9 cellular contexts compared by ENCODE assay signal in the genomic region with DNA sequence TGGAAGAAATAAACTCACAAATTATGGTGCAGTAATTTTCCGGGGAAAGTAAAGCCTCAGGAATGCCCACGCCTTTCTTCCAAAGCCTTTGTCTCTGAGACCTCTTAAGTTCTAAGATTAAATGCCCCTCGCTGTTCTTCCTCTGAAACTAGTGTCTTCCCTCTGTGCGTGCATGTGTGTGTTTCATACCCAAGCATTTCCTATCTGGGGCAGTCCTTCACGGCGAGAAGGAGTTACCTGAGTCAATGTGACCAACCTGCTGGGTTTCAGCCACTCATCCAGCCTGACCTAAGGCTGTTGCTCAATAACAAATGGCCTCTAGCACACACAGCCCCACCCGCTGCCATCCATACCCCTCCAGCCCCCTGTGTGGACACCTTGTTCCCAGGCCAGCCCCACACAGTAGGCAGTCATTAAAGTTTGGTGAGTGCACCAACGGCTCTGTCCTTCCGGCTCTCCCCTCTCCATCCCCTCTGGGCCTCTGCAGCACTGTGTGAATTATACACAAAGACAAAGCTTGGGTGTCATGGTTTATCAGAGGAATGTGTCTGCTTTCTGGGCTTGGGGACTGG. TPM values are rescaled to one million over a fixed set of nuclear protein-coding genes. Genes with fewer than 3 reads are reported as not detected.
A peak's percentile ranks its signal among the peaks of the same experiment; 100 is the strongest.
DNase-seq lines count a peak whose midpoint lies in the region; ATAC-seq and TF ChIP-seq lines count a peak whose summit lies in the region.
"Had no signal": no experiment of that assay in that cellular context is flagged by ENCODE, and none has a peak within 500 bp of the region (broad histone marks: within the 10 kb centered on the region; RNA-seq: fewer than 3 reads in every experiment).

No MANE protein-coding gene starts in this region.

- H3F3A ChIP-seq in PC-9 (ENCODE audit: insufficient read depth, low read depth), result peaks cover 23% of the 10 kb centered on the region

- TF ChIP-seq CTCF in PC-9 (conservative IDR thresholded peaks at IDR 0.05), result no peak
- no peak for TF ChIP-seq CTCF in coronary artery (IDR thresholded peaks at IDR 0.05)

- CTCF ChIA-PET in PC-9 (lab: Charles Lee), result no interaction called here

- BruUV-seq in PC-9 (replicated peaks; lab: Mats Ljungman, UMichigan), result no TSS peak

- peak overlapping the region in 1 of 2 donors; percentile 36 for H3K9ac ChIP-seq in stomach smooth muscle (ENCODE audit: low read length in 2 of 2)

- peak; percentile 14 to 58 for DNase-seq in PC-9
- no peak for DNase-seq in coronary artery (ENCODE audit: low spot score)
- DNase-seq in NCI-H2029 (lab: John Stamatoyannopoulos, UW), result no peak
- no peak for DNase-seq in NCI-H2227 (lab: John Stamatoyannopoulos, UW; ENCODE audit: unreplicated experiment)
- DNase-seq: central memory CD4-positive, alpha-beta T cell; NCI-H2227 treated with DMSO at 0.1 percent for 48 hours had no signal

- H3K4me3 ChIP-seq in PC-9 (no peak overlapping the region), coronary artery (no peak overlapping the region), mesodermal cell (ENCODE audit: extremely low read depth, insufficient read depth, low read length, poor library complexity, severe bottlenecking) (no peak overlapping the region), stomach smooth muscle (ENCODE audit: low read length in 2 of 2) (no peak overlapping the region)

- H3K36me3 ChIP-seq in PC-9 (ENCODE audit: low read depth) (no peaks in the 10 kb centered on the region), mesodermal cell (ENCODE audit: control insufficient read depth, insufficient read depth, low read length) (no peaks in the 10 kb centered on the region), stomach smooth muscle (ENCODE audit: control insufficient read depth in 2 of 2, insufficient read depth in 2 of 2, low read length in 2 of 2) (no peaks in the 10 kb centered on the region)

- H3K9me3 ChIP-seq in PC-9 (ENCODE audit: insufficient read depth, low read depth) (no peaks in the 10 kb centered on the region), mesodermal cell (ENCODE audit: control insufficient read depth, low read length) (no peaks in the 10 kb centered on the region), stomach smooth muscle (ENCODE audit: control insufficient read depth in 2 of 2, low read length in 2 of 2) (no peaks in the 10 kb centered on the region)

- H3K27me3 ChIP-seq in PC-9 (ENCODE audit: insufficient read depth, low read depth) (no peaks in the 10 kb centered on the region), stomach smooth muscle (ENCODE audit: control insufficient read depth in 1 of 2, insufficient read depth in 2 of 2, low read length in 2 of 2) (no peaks in the 10 kb centered on the region)

- no peak overlapping the region for H2AFZ ChIP-seq in PC-9

- ATAC-seq in HG02678 (IDR thresholded peaks at IDR 0.05; ENCODE audit: unreplicated experiment), result no peak

- peaks cover 28% of the 10 kb centered on the region for H3K4me1 ChIP-seq in PC-9 (replicated peaks; ENCODE audit: insufficient read depth)
- peaks cover 40% of the 10 kb centered on the region for H3K4me1 ChIP-seq in mesodermal cell (ENCODE audit: control insufficient read depth, insufficient read depth, low read length, poor library complexity, severe bottlenecking)
- H3K4me1 ChIP-seq in stomach smooth muscle (ENCODE audit: control insufficient read depth, insufficient read depth, low read length), result peaks cover 50% of the 10 kb centered on the region

- POLR2A ChIA-PET in PC-9 (lab: Charles Lee; ENCODE audit: unreplicated experiment), result interaction anchor here (0.6 kb wide), 1 partner anchor 448 kb away, joined by 4 read pairs; the partner anchor contains the start of gene BABAM2

- H4K20me1 ChIP-seq in PC-9 (ENCODE audit: insufficient read depth), result no peaks in the 10 kb centered on the region

- H3K9me2 ChIP-seq in PC-9 (ENCODE audit: insufficient read depth), result no peaks in the 10 kb centered on the region

- H3K27ac ChIP-seq in PC-9 (peak overlapping the region; percentile 24; the same call in 1 of the 2 replicates), coronary artery (peak overlapping the region; percentile 38 to 84), mesodermal cell (ENCODE audit: low read depth, low read length, severe bottlenecking) (peak overlapping the region; percentile 94), stomach smooth muscle (ENCODE audit: low read length) (peak overlapping the region; percentile 58)

- intact Hi-C loops in PC-9 (cut with micrococcal nuclease; ENCODE audit: unreplicated experiment), result no loop called here

- H3K4me2 ChIP-seq in PC-9, result peak overlapping the region; percentile 36

- 82 to 88% methylated on average over 7 to 8 of the region's 9 CpGs for WGBS in mesodermal cell (ENCODE audit: insufficient coverage in 2 of 2), 2 experiments

- no peaks in the 10 kb centered on the region for H3K79me2 ChIP-seq in PC-9 (ENCODE audit: low read depth)

RNA-seq across cellular contexts. Expression of gene FOSL2, which starts 53.8 kb away (rescaled TPM):
- total RNA-seq in PC-9 (2021), result 46.0 and 60.0 TPM in 2 replicates
- 27.5 TPM for polyA plus RNA-seq in mesodermal cell (2013, experiment 1 of 2)
- 28.4 TPM for polyA plus RNA-seq in mesodermal cell (2013, experiment 2 of 2)

Comparison
In these comparisons a context has a peak if more than half of its experiments do, and no peak if none do; other contexts are left out.
1. DNase-seq: peak in PC-9 (2 of 2); none in coronary artery (single experiment), NCI-H2029 (single experiment) and NCI-H2227 (single experiment).
2. H3K27ac ChIP-seq: peak in every context shown above with its lines; median percentile 94 in mesodermal cell; 61 in coronary artery; 58 in stomach smooth muscle; 24 in PC-9.